ENCODE assay signal across 8 cellular contexts in genomic region chr7:65006094-65006992, GRCh38. TPM values are rescaled to one million over a fixed set of nuclear protein-coding genes. Genes with fewer than 3 reads are reported as not detected.
DNase-seq lines count a peak whose midpoint lies in the region; ATAC-seq and TF ChIP-seq lines count a peak whose summit lies in the region.

ERV3-1 (minus strand) TSS chr7:65006687; CDS start chr7:64993026, 13,661 bp downstream.

- H3K4me3 ChIP-seq in BJ (ENCODE audit: low read depth, low read length) (peak within 1 kb of the TSS; percentile 86), left lung (peak within 1 kb of the TSS; percentile 59 to 70)

- DNase-seq in BJ (ENCODE audit: low read depth): peak; percentile 69
- DNase-seq in GM19240 (ENCODE audit: insufficient read length, low spot score): peak; percentile 88
- DNase-seq in NCI-H69 (lab: John Stamatoyannopoulos, UW): peak; percentile 98
- DNase-seq in activated CD4-positive, alpha-beta T cell treated with anti-CD3 and anti-CD28 coated beads, Interleukin-2, amount 50 U/mL, for 1 hour: peak; percentile 90
- DNase-seq in dermis blood vessel endothelial cell: peak; percentile 97
- DNase-seq in left lung: peak; percentile 94 to 96
- peak; percentile 76 to 80 for DNase-seq in stimulated activated CD4-positive, alpha-beta T cell treated with anti-CD3 and anti-CD28 coated beads, Interleukin-2, amount 100 ng/mL, for 48 hours

- POLR2A ChIA-PET in BJ (lab: Charles Lee): interaction anchor here (0.6 kb wide), 1 partner anchor 89 kb away, joined by 6 read pairs; no protein-coding TSS in a partner anchor

- TF ChIP-seq CTCF in BJ (IDR thresholded peaks at IDR 0.05; ENCODE audit: insufficient read depth, low read depth, low read length) (no peak), left lung (IDR thresholded peaks at IDR 0.05) (no peak)

- H3K4me1 ChIP-seq in left lung: peaks cover 8 to 49% of the 10 kb centered on the region in 2 donors

- CTCF ChIA-PET in BJ (lab: Yijun Ruan, JAX): interaction anchor here (1.1 kb wide), 1 partner anchor 23 kb away, joined by 4 read pairs; no protein-coding TSS in a partner anchor

- peaks cover 0 to 13% of the 10 kb centered on the region in 2 donors for H3K9me3 ChIP-seq in left lung

- intact Hi-C loops in left lung (cut with DNase I): no loop called here

- peak within 1 kb of the TSS; percentile 88 to 90 for H3K27ac ChIP-seq in left lung

- H3K27me3 ChIP-seq in BJ (ENCODE audit: control insufficient read depth, insufficient read depth, low read length) (no peaks in the 10 kb centered on the region), left lung (no peaks in the 10 kb centered on the region)

- ATAC-seq in HG03460 (IDR thresholded peaks at IDR 0.05; ENCODE audit: unreplicated experiment) (peak; percentile 100), left lung (peak; percentile 99)

- H3K36me3 ChIP-seq in BJ (ENCODE audit: control insufficient read depth, insufficient read depth, low read length) (peaks cover 2% of the 10 kb centered on the region; the same call in 1 of the 2 replicates), left lung (peaks cover 0 to 1% of the 10 kb centered on the region in 2 donors)

RNA-seq across cellular contexts. Expression of gene ERV3-1, which starts in this region (rescaled TPM):
- 10.0 and 14.7 TPM in 2 replicates for polyA plus RNA-seq in BJ (2011; rRNA removed)
- polyA minus RNA-seq in BJ (2011; rRNA and poly(A)+ RNA removed): 12.1 and 12.6 TPM in 2 replicates
- 4.5 and 7.7 TPM in 2 replicates for total RNA-seq in dermis blood vessel endothelial cell
- 10 to 100 TPM; 17.0 to 31.2 TPM for total RNA-seq in left lung

Comparison
In these comparisons a context has a peak if more than half of its experiments do, and no peak if none do; other contexts are left out.
1. Peak in every context shown above with its lines: DNase-seq, ATAC-seq, H3K4me3 ChIP-seq and H3K27ac ChIP-seq.